Comparison of ENCODE assay signal across 28 cellular contexts in genomic region chr9:110939573-110939972, GRCh38.
"Had no signal": no experiment of that assay in that cellular context is flagged by ENCODE, and none has a peak within 500 bp of the region (broad histone marks: within the 10 kb centered on the region; RNA-seq: fewer than 3 reads in every experiment).

No MANE protein-coding gene starts in this region.

- DNase-seq: activated CD4-positive, alpha-beta T cell treated with anti-CD3 and anti-CD28 coated beads for 4 hours; activated CD4-positive, alpha-beta T cell treated with anti-CD3 and anti-CD28 coated beads, Interleukin-2, amount 50 U/mL, for 4 hours; activated naive CD4-positive, alpha-beta T cell; activated T-cell treated with anti-CD3 and anti-CD28 coated beads for 4 hours; activated T-cell treated with anti-CD3 and anti-CD28 coated beads, Interleukin-2, amount 50 U/mL, for 72 hours; anterior cingulate cortex; dorsolateral prefrontal cortex; effector memory CD4-positive, alpha-beta T cell; islet precursor cell; left ventricle myocardium inferior; naive thymus-derived CD4-positive, alpha-beta T cell; stimulated activated CD4-positive, alpha-beta T cell treated with anti-CD3 and anti-CD28 coated beads, Interleukin-15, amount 100 ng/mL, for 24 hours; stimulated activated CD4-positive, alpha-beta T cell treated with anti-CD3 and anti-CD28 coated beads, Interleukin-2, amount 100 ng/mL, for 24 hours; stimulated activated naive B cell treated with anti-CD40 and anti-IgM and Interleukin-4, amounts not matched to agents 10 μg/mL and 1 μg/mL and 100 μg/mL, for 72 hours; T-helper 1 cell; trophoblast cell had no signal

- H3K4me3 ChIP-seq: cardiac muscle cell, coronary artery, dorsolateral prefrontal cortex, gastroesophageal sphincter, hepatocyte, left ventricle myocardium inferior, right atrium auricular region had no signal

- ATAC-seq: activated naive CD4-positive, alpha-beta T cell treated with anti-CD3 and anti-CD28 coated beads, Interleukin-2, amount 50 U/mL, for 72 hours; activated T-cell treated with anti-CD3 and anti-CD28 coated beads, Interleukin-2, amount 50 U/mL, for 72 hours; esophagus mucosa; gastroesophageal sphincter; naive thymus-derived CD4-positive, alpha-beta T cell; stimulated activated naive B cell treated with anti-CD40 and anti-IgM and Interleukin-4, amounts not matched to agents 10 μg/mL and 1 μg/mL and 100 μg/mL, for 72 hours had no signal

- H2AFZ ChIP-seq: hepatocyte, parathyroid adenoma had no signal

- H3K36me3 ChIP-seq: cardiac muscle cell had no signal

- H3K9me3 ChIP-seq: gastroesophageal sphincter, left ventricle myocardium inferior, right atrium auricular region had no signal

- FAIRE-seq: endothelial cell of umbilical vein, TTC549, urothelium cell line had no signal

- H3K27ac ChIP-seq: cardiac muscle cell, gastroesophageal sphincter, hepatocyte, left ventricle myocardium inferior, parathyroid adenoma, right atrium auricular region, VCaP had no signal

- H3K9ac ChIP-seq: parathyroid adenoma had no signal

- H3K4me1 ChIP-seq: left ventricle myocardium inferior, parathyroid adenoma, right atrium auricular region had no signal

- H3K4me2 ChIP-seq: hepatocyte had no signal

- H3K27me3 ChIP-seq: cardiac muscle cell, dorsolateral prefrontal cortex, gastroesophageal sphincter, hepatocyte, right atrium auricular region had no signal
